ENCODE assay signal across 8 cellular contexts in genomic region chr19:10654610-10655456, GRCh38. TPM values are rescaled to one million over a fixed set of nuclear protein-coding genes. Genes with fewer than 3 reads are reported as not detected.
DNase-seq lines count a peak whose midpoint lies in the region; ATAC-seq, FAIRE-seq and TF ChIP-seq lines count a peak whose summit lies in the region.

No MANE protein-coding gene starts in this region.

- POLR2A ChIA-PET in A549 (lab: Yijun Ruan, JAX) = no interaction called here

- CTCF ChIA-PET in A549 (lab: Yijun Ruan, JAX) = interaction anchor here (1.2 to 1.3 kb wide), 2 partner anchors 19 to 74 kb away, joined by 3 to 6 read pairs; no protein-coding TSS in a partner anchor

- peak overlapping the region; percentile 99 for H3K27ac ChIP-seq in A549
- peak overlapping the region; percentile 97 to 100 (median 98) for H3K27ac ChIP-seq in Peyer's patch
- H3K27ac ChIP-seq in cardiac muscle cell = peak overlapping the region; percentile 99

- H3K27me3 ChIP-seq in Peyer's patch = no peaks in the 10 kb centered on the region
- no peaks in the 10 kb centered on the region for H3K27me3 ChIP-seq in cardiac muscle cell

- 0% methylated on average over 19 of the region's 73 CpGs for WGBS in A549 (ENCODE audit: missing lambda C conversion rate)

- TF ChIP-seq EP300 in A549 (IDR thresholded peaks at IDR 0.05) = no peak

- H3K4me1 ChIP-seq in A549 (peaks cover 25% of the 10 kb centered on the region), Peyer's patch (peaks cover 0 to 63% (median 21%) of the 10 kb centered on the region in 4 donors), cardiac muscle cell (ENCODE audit: low read depth) (peaks cover 22% of the 10 kb centered on the region)

- H3K9me3 ChIP-seq in A549 = no peaks in the 10 kb centered on the region
- H3K9me3 ChIP-seq in Peyer's patch = no peaks in the 10 kb centered on the region
- H3K9me3 ChIP-seq in cardiac muscle cell (ENCODE audit: low read depth) = no peaks in the 10 kb centered on the region

- TF ChIP-seq POLR2A in A549 (IDR thresholded peaks at IDR 0.05; ENCODE audit: low read length) (no peak; the same call in 1 of the 2 replicates), Peyer's patch (IDR thresholded peaks at IDR 0.05) (no peak)

- DNase-seq in A549 (ENCODE audit: low read depth in 1 of 2, low spot score in 1 of 2) (peak; percentile 37 to 64), Peyer's patch (peak; percentile 43 to 62 (median 61)), cardiac muscle cell (ENCODE audit: low read depth in 1 of 2, low spot score in 1 of 2) (peak; percentile 47 to 66), pons (ENCODE audit: low spot score) (peak; percentile 34)
- peak; percentile 71 for DNase-seq in activated naive CD4-positive, alpha-beta T cell treated with anti-CD3 and anti-CD28 coated beads, Interleukin-2, amount 50 U/mL, for 16 hours

- TF ChIP-seq RAD21 in A549 (conservative IDR thresholded peaks at IDR 0.05 in 1 of 2, IDR thresholded peaks at IDR 0.05 in 1 of 2) = no peak

- ATAC-seq in A549 (peak; percentile 57 to 63; a peak in 5 of 6 replicates), GM18519 (IDR thresholded peaks at IDR 0.05; ENCODE audit: low FRiP score, unreplicated experiment) (peak; percentile 11), HG03520 (IDR thresholded peaks at IDR 0.05; ENCODE audit: unreplicated experiment) (peak; percentile 19), GM18861 (IDR thresholded peaks at IDR 0.05; ENCODE audit: unreplicated experiment) (no peak)

- peak overlapping the region; percentile 83 for H3K4me3 ChIP-seq in A549
- H3K4me3 ChIP-seq in Peyer's patch = peak overlapping the region; percentile 81 to 99 (median 92)
- H3K4me3 ChIP-seq in cardiac muscle cell = peak overlapping the region; percentile 100

- TF ChIP-seq CTCF in A549 (IDR thresholded peaks at IDR 0.05) (no peak), Peyer's patch (IDR thresholded peaks at IDR 0.05) (no peak), cardiac muscle cell (IDR thresholded peaks at IDR 0.05; ENCODE audit: low read depth, low read length) (no peak)

- peak overlapping the region; percentile 96 for H3K4me2 ChIP-seq in A549

- FAIRE-seq in A549 (lab: Jason Lieb, UNC) = no peak

- H3K36me3 ChIP-seq in Peyer's patch (no peaks in the 10 kb centered on the region), cardiac muscle cell (peaks cover under 1% of the 10 kb centered on the region)

TF ChIP-seq in A549, 52 proteins besides CTCF, POLR2A, EP300 and RAD21:
- TF ChIP-seq HOXA7 (CRISPR knock-in tag; IDR thresholded peaks at IDR 0.05) = no peak
- no peak for TF ChIP-seq HEYL (CRISPR knock-in tag; IDR thresholded peaks at IDR 0.05)
- no peak for TF ChIP-seq NPAS2 (CRISPR knock-in tag; IDR thresholded peaks at IDR 0.05; ENCODE audit: borderline replicate concordance)
- TF ChIP-seq SREBF2 (IDR thresholded peaks at IDR 0.05) = no peak
- no peak for TF ChIP-seq ELK1 (IDR thresholded peaks at IDR 0.05; ENCODE audit: low read depth, low read length)
- TF ChIP-seq CBX8 (IDR thresholded peaks at IDR 0.05) = no peak
- TF ChIP-seq ESRRA (IDR thresholded peaks at IDR 0.05; ENCODE audit: borderline replicate concordance, low read length) = no peak
- TF ChIP-seq MAZ (IDR thresholded peaks at IDR 0.05; ENCODE audit: borderline replicate concordance, low read depth, low read length) = no peak
- no peak for TF ChIP-seq ATOH8 (CRISPR knock-in tag; IDR thresholded peaks at IDR 0.05; ENCODE audit: low read depth)
- TF ChIP-seq JUN (IDR thresholded peaks at IDR 0.05) = peak in 1 of 2 experiments; percentile 6; a peak in 1 of 5 replicates
- peak; percentile 29; the same call in 1 of the 2 replicates for TF ChIP-seq E2F6 (IDR thresholded peaks at IDR 0.05; ENCODE audit: borderline replicate concordance, low read depth)
- no peak for TF ChIP-seq CBX2 (IDR thresholded peaks at IDR 0.05; ENCODE audit: borderline replicate concordance, low read depth)
- no peak for TF ChIP-seq NR3C1 (IDR thresholded peaks at IDR 0.05)
- TF ChIP-seq MYC (IDR thresholded peaks at IDR 0.05; ENCODE audit: borderline replicate concordance, low read length) = 0 out of 2 replicates have a peak, but pooled peaks have one; percentile 30
- no peak for TF ChIP-seq FOSB (CRISPR knock-in tag; IDR thresholded peaks at IDR 0.05)
- no peak for TF ChIP-seq CHD2 (IDR thresholded peaks at IDR 0.05; ENCODE audit: low read length, partially characterized antibody)

RNA-seq across cellular contexts. Expression of gene ILF3, which starts 0.7 kb away (rescaled TPM):
- polyA plus RNA-seq in A549 (2011; rRNA removed) (174 and 197 TPM in 2 replicates), A549 (2017; fragmentation: RNase III; extraction: RNeasy Plus Mini Kit Qiagen cat#74134 plus additional on column Dnase treatment) (137 to 151 TPM (median 142 TPM) in 3 replicates), cardiac muscle cell (181 and 191 TPM in 2 replicates)
- polyA plus RNA-seq in A549 (2012; cell fraction: cytosol; rRNA removed) = 165 and 179 TPM in 2 replicates
- polyA plus RNA-seq in A549 (2012; cell fraction: nucleus; rRNA removed) = 409 and 482 TPM in 2 replicates
- polyA minus RNA-seq in A549 (2011; rRNA and poly(A)+ RNA removed) = 111 and 131 TPM in 2 replicates
- total RNA-seq in Peyer's patch (100 to 1,000 TPM in 3 of 4 donors, 10 to 100 TPM in 1; 73.4 to 227 (median 139) TPM), cardiac muscle cell (180 and 224 TPM in 2 replicates)

RNA-seq across cellular contexts. Expression of gene SLC44A2, which starts 29.5 kb away (rescaled TPM):
- 8.3 and 10.3 TPM in 2 replicates for polyA plus RNA-seq in A549 (2011; rRNA removed)
- 4.4 and 5.8 TPM in 2 replicates for polyA plus RNA-seq in A549 (2012; cell fraction: cytosol; rRNA removed)
- polyA plus RNA-seq in A549 (2012; cell fraction: nucleus; rRNA removed) = 7.1 and 8.5 TPM in 2 replicates
- polyA plus RNA-seq in A549 (2017; fragmentation: RNase III; extraction: RNeasy Plus Mini Kit Qiagen cat#74134 plus additional on column Dnase treatment) = 6.7 to 10.1 TPM (median 8.3 TPM) in 3 replicates
- 12.6 and 16.0 TPM in 2 replicates for polyA minus RNA-seq in A549 (2011; rRNA and poly(A)+ RNA removed)
- total RNA-seq in Peyer's patch = 10 to 100 TPM; 24.2 to 81.7 (median 57.6) TPM
- 78.8 and 109 TPM in 2 replicates for total RNA-seq in cardiac muscle cell
- 108 and 162 TPM in 2 replicates for polyA plus RNA-seq in cardiac muscle cell

RNA-seq across cellular contexts. Expression of gene QTRT1, which starts 46.4 kb away (rescaled TPM):
- polyA plus RNA-seq in A549 (2011; rRNA removed) (23.6 and 24.3 TPM in 2 replicates), A549 (2017; fragmentation: RNase III; extraction: RNeasy Plus Mini Kit Qiagen cat#74134 plus additional on column Dnase treatment) (42.2 to 47.6 TPM (median 42.5 TPM) in 3 replicates), cardiac muscle cell (70.8 and 84.1 TPM in 2 replicates)
- polyA plus RNA-seq in A549 (2012; cell fraction: cytosol; rRNA removed) = 77.6 and 81.1 TPM in 2 replicates
- polyA plus RNA-seq in A549 (2012; cell fraction: nucleus; rRNA removed) = 264 and 338 TPM in 2 replicates
- 7.8 and 16.5 TPM in 2 replicates for polyA minus RNA-seq in A549 (2011; rRNA and poly(A)+ RNA removed)
- total RNA-seq in Peyer's patch (10 to 100 TPM; 25.9 to 85.0 (median 38.3) TPM), cardiac muscle cell (30.6 and 35.0 TPM in 2 replicates)
